8 cellular contexts compared by ENCODE assay signal in the genomic region with DNA sequence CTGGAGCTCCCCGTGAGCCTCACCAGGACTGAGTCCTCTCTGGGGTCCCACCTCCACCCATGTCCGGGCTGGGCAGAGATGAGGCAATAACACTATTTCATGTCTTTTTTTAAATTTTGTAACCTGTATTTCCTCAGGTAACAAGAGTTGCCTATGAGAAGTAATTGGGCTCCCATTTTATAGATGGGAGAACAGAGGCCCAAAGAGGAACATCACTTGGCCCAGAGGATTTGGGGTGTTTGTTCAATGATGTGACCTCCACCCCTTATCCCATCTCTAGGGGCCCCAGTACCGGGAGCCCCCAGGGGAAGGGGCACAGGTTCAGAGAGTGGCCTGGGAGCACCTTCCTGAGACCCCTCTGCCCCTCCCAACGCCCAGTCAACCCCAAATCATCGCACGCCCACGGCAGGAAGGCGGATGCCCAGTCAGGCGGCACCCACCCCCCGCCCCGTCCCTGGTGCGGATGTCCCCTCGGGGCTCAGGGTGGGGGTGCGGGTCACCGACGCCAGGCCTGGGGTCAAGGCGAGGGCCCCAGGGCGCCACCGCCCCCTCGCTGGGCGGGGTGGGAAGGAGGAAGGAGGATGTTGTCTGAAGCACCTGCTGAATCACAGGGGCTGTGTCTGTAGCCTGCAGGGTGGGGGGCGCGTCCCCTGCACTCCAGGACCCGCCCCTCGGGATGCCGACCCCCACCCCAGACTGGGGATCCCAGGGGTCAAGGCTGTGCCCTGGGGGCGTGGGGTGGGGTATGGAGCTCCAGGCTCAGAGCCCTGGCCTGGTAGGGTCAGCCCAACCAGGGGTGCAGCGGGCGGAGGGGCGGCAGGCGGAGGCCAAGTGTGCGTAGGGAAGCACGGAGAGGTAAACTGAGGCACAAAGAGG. TPM values are rescaled to one million over a fixed set of nuclear protein-coding genes. Genes with fewer than 3 reads are reported as not detected.
DNase-seq lines count a peak whose midpoint lies in the region; ATAC-seq and TF ChIP-seq lines count a peak whose summit lies in the region.

No MANE protein-coding gene starts in this region.

- H4K20me1 ChIP-seq in Loucy (ENCODE audit: insufficient read depth, low read length, poor library complexity, severe bottlenecking), result peaks cover 50% of the 10 kb centered on the region

- peaks cover 31% of the 10 kb centered on the region; the same call in 1 of the 2 replicates for H3K36me3 ChIP-seq in Loucy (ENCODE audit: insufficient read depth, low read length)

- H3K9me2 ChIP-seq in Loucy (replicated peaks; ENCODE audit: low read depth, low read length), result no peaks in the 10 kb centered on the region

- no peak for TF ChIP-seq CTCF in 22Rv1 (IDR thresholded peaks at IDR 0.05)
- no peak for TF ChIP-seq CTCF in Loucy (conservative IDR thresholded peaks at IDR 0.05; ENCODE audit: low read length)

- no peaks in the 10 kb centered on the region for H3K27me3 ChIP-seq in Loucy (ENCODE audit: insufficient read depth, low read length, poor library complexity, severe bottlenecking)

- no peak for TF ChIP-seq POLR2A in erythroblast (IDR thresholded peaks at IDR 0.05; ENCODE audit: low read length)

- H3K27ac ChIP-seq in 22Rv1, result peak overlapping the region; percentile 99

- no peaks in the 10 kb centered on the region for H3K9me3 Mint-ChIP-seq in activated naive CD8-positive, alpha-beta T cell treated with anti-CD3 and anti-CD28 coated beads for 36 hours
- no peaks in the 10 kb centered on the region for H3K9me3 Mint-ChIP-seq in stimulated activated memory B cell treated with anti-CD40 and anti-IgM and Interleukin-4, amounts not matched to agents 10 μg/mL and 1 μg/mL and 100 μg/mL, for 72 hours

- H3F3A ChIP-seq in Loucy (ENCODE audit: low read depth), result 0 out of 2 replicates have a peak, but pooled peaks cover 8% of the 10 kb centered on the region

- no peaks in the 10 kb centered on the region for H3K9me3 ChIP-seq in Loucy (ENCODE audit: insufficient read depth, low read depth, low read length)

- H3K36me3 Mint-ChIP-seq in activated naive CD8-positive, alpha-beta T cell treated with anti-CD3 and anti-CD28 coated beads for 36 hours, result peaks cover 22% of the 10 kb centered on the region
- peaks cover 24% of the 10 kb centered on the region for H3K36me3 Mint-ChIP-seq in stimulated activated memory B cell treated with anti-CD40 and anti-IgM and Interleukin-4, amounts not matched to agents 10 μg/mL and 1 μg/mL and 100 μg/mL, for 72 hours

- H3K27me3 Mint-ChIP-seq in activated naive CD8-positive, alpha-beta T cell treated with anti-CD3 and anti-CD28 coated beads for 36 hours, result no peaks in the 10 kb centered on the region
- no peaks in the 10 kb centered on the region for H3K27me3 Mint-ChIP-seq in stimulated activated memory B cell treated with anti-CD40 and anti-IgM and Interleukin-4, amounts not matched to agents 10 μg/mL and 1 μg/mL and 100 μg/mL, for 72 hours

- H2AFZ ChIP-seq in Loucy (ENCODE audit: low read length), result no peak overlapping the region

- peaks cover 50% of the 10 kb centered on the region for H3K4me1 Mint-ChIP-seq in activated naive CD8-positive, alpha-beta T cell treated with anti-CD3 and anti-CD28 coated beads for 36 hours
- peaks cover 74% of the 10 kb centered on the region for H3K4me1 Mint-ChIP-seq in stimulated activated memory B cell treated with anti-CD40 and anti-IgM and Interleukin-4, amounts not matched to agents 10 μg/mL and 1 μg/mL and 100 μg/mL, for 72 hours

- peak overlapping the region; percentile 92 for H3K4me2 ChIP-seq in Loucy (ENCODE audit: low read depth, low read length, poor library complexity, severe bottlenecking)

- H3K4me3 ChIP-seq in Loucy (ENCODE audit: low read length, poor library complexity, severe bottlenecking), result peak overlapping the region; percentile 99

- H3K4me1 ChIP-seq in Loucy (ENCODE audit: insufficient read depth, low read length, poor library complexity, severe bottlenecking), result peaks cover 30% of the 10 kb centered on the region

- ATAC-seq in GM19397 (IDR thresholded peaks at IDR 0.05; ENCODE audit: unreplicated experiment), result peak; percentile 3
- peak; percentile 34 for ATAC-seq in stimulated activated memory B cell treated with anti-CD40 and anti-IgM and Interleukin-4, amounts not matched to agents 10 μg/mL and 1 μg/mL and 100 μg/mL, for 72 hours

- peak overlapping the region; percentile 96 for H3K27ac Mint-ChIP-seq in activated naive CD8-positive, alpha-beta T cell treated with anti-CD3 and anti-CD28 coated beads for 36 hours
- peak overlapping the region; percentile 97 for H3K27ac Mint-ChIP-seq in stimulated activated memory B cell treated with anti-CD40 and anti-IgM and Interleukin-4, amounts not matched to agents 10 μg/mL and 1 μg/mL and 100 μg/mL, for 72 hours

- peak overlapping the region; percentile 60 for H3K9ac ChIP-seq in Loucy (ENCODE audit: low read depth, low read length, poor library complexity, severe bottlenecking)

- peaks cover 40% of the 10 kb centered on the region; the same call in 1 of the 2 replicates for H3K79me2 ChIP-seq in Loucy (ENCODE audit: insufficient read depth, low read length)

- peak; percentile 69 for DNase-seq in activated naive CD8-positive, alpha-beta T cell treated with anti-CD3 and anti-CD28 coated beads for 36 hours
- DNase-seq in iris pigment epithelial cell (ENCODE audit: low read depth) (peak; percentile 31), DMS79 treated with DMSO at 0.1 percent for 48 hours (lab: John Stamatoyannopoulos, UW) (no peak), erythroblast (lab: John Stamatoyannopoulos, UW) (no peak)

- H3K4me3 Mint-ChIP-seq in activated naive CD8-positive, alpha-beta T cell treated with anti-CD3 and anti-CD28 coated beads for 36 hours, result peak overlapping the region; percentile 86
- peak overlapping the region; percentile 97 for H3K4me3 Mint-ChIP-seq in stimulated activated memory B cell treated with anti-CD40 and anti-IgM and Interleukin-4, amounts not matched to agents 10 μg/mL and 1 μg/mL and 100 μg/mL, for 72 hours

RNA-seq across cellular contexts. Expression of gene CIRBP, which starts 9.0 kb away (rescaled TPM):
- 100 to 1,000 TPM; 208 to 216 TPM for total RNA-seq in activated naive CD8-positive, alpha-beta T cell treated with anti-CD3 and anti-CD28 coated beads for 36 hours

RNA-seq across cellular contexts. Expression of gene MIDN, which starts 11.7 kb away (rescaled TPM):
- total RNA-seq in activated naive CD8-positive, alpha-beta T cell treated with anti-CD3 and anti-CD28 coated beads for 36 hours, result 10 to 100 TPM; 29.3 to 29.6 TPM

RNA-seq across cellular contexts. Expression of gene FAM174C, which starts 15.2 kb away (rescaled TPM):
- total RNA-seq in activated naive CD8-positive, alpha-beta T cell treated with anti-CD3 and anti-CD28 coated beads for 36 hours, result 100 to 1,000 TPM in 1 of 2 experiments, 10 to 100 TPM in 1; 99.8 to 101 TPM

RNA-seq across cellular contexts. Expression of gene ATP5F1D, which starts 18.6 kb away (rescaled TPM):
- total RNA-seq in activated naive CD8-positive, alpha-beta T cell treated with anti-CD3 and anti-CD28 coated beads for 36 hours, result 100 to 1,000 TPM; 175 to 177 TPM

RNA-seq across cellular contexts. Expression of gene CBARP, which starts 22.3 kb away (rescaled TPM):
- under 1 TPM; 0.33 to 0.46 TPM for total RNA-seq in activated naive CD8-positive, alpha-beta T cell treated with anti-CD3 and anti-CD28 coated beads for 36 hours

Comparison
In these comparisons a context has a peak if more than half of its experiments do, and no peak if none do; other contexts are left out.
1. DNase-seq: peak in activated naive CD8-positive, alpha-beta T cell treated with anti-CD3 and anti-CD28 coated beads for 36 hours (single experiment) and iris pigment epithelial cell (single experiment); none in DMS79 treated with DMSO at 0.1 percent for 48 hours (single experiment) and erythroblast (0 of 2).